18 cellular contexts compared by ENCODE assay signal in genomic region chr6:25218346-25218745, GRCh38.
A peak's percentile ranks its signal among the peaks of the same experiment; 100 is the strongest.
DNase-seq lines count a peak whose midpoint lies in the region; ATAC-seq and TF ChIP-seq lines count a peak whose summit lies in the region.
"Had no signal": no experiment of that assay in that cellular context is flagged by ENCODE, and none has a peak within 500 bp of the region (broad histone marks: within the 10 kb centered on the region; RNA-seq: fewer than 3 reads in every experiment).

No MANE protein-coding gene starts in this region.

- H3K36me3 ChIP-seq in BE2C, result no peaks in the 10 kb centered on the region
- H3K36me3 ChIP-seq in H7 (replicated peaks; ENCODE audit: control insufficient read depth, insufficient read depth, low read length), result no peaks in the 10 kb centered on the region
- no peaks in the 10 kb centered on the region for H3K36me3 ChIP-seq in HAP-1 (replicated peaks)

- H3K4me3 ChIP-seq in BE2C (ENCODE audit: low read depth, low read length), result peak overlapping the region; percentile 15; the same call in 1 of the 2 replicates
- H3K4me3 ChIP-seq in H7 (ENCODE audit: insufficient read depth, low read depth, low read length), result no peak overlapping the region
- H3K4me3 ChIP-seq in HAP-1, result no peak overlapping the region
- H3K4me3 ChIP-seq: GM23248 had no signal

- no peak for TF ChIP-seq CTCF in BE2C (IDR thresholded peaks at IDR 0.05; ENCODE audit: low read depth, low read length)

- peaks cover 62% of the 10 kb centered on the region for H3K4me1 ChIP-seq in BE2C
- no peaks in the 10 kb centered on the region for H3K4me1 ChIP-seq in HAP-1

- H3K9me3 ChIP-seq in BE2C (no peaks in the 10 kb centered on the region), HAP-1 (no peaks in the 10 kb centered on the region)

- DNase-seq in BE2C (peak; percentile 64), H7 (peak; percentile 39), NCI-H748 (lab: John Stamatoyannopoulos, UW; ENCODE audit: unreplicated experiment) (peak; percentile 90), left kidney (ENCODE audit: low read depth, low spot score) (peak; percentile 54), COLO668 (lab: John Stamatoyannopoulos, UW; ENCODE audit: unreplicated experiment) (no peak), HAP-1 (ENCODE audit: low spot score in 2 of 2) (no peak), middle frontal gyrus (ENCODE audit: extremely low spot score, low spot score) (no peak)
- DNase-seq: activated CD4-positive, alpha-beta T cell treated with anti-CD3 and anti-CD28 coated beads, Interleukin-2, amount 50 U/mL, for 48 hours; activated naive CD4-positive, alpha-beta T cell treated with anti-CD3 and anti-CD28 coated beads for 36 hours; activated T-cell treated with anti-CD3 and anti-CD28 coated beads for 4 hours; CD8-positive, alpha-beta T cell; effector CD4-positive, alpha-beta T cell; GM23248; KG1; NCI-H446 treated with DMSO at 0.1 percent for 48 hours; SHP77; T-cell had no signal

- in situ Hi-C loops in HAP-1 (cut with MboI; ENCODE audit: low sequenced_read_pairs), result no loop called here

- no peak for ATAC-seq in GM21423 (IDR thresholded peaks at IDR 0.05; ENCODE audit: unreplicated experiment)
- ATAC-seq: CD8-positive, alpha-beta T cell; T-cell had no signal

- H3K27me3 ChIP-seq in BE2C, result no peaks in the 10 kb centered on the region
- no peaks in the 10 kb centered on the region for H3K27me3 ChIP-seq in H7 (ENCODE audit: control insufficient read depth, insufficient read depth, low read length)
- H3K27me3 ChIP-seq in HAP-1 (ENCODE audit: low read depth), result no peaks in the 10 kb centered on the region

Comparison
In these comparisons a context has a peak if more than half of its experiments do, and no peak if none do; other contexts are left out.
1. DNase-seq: peak in BE2C (single experiment), H7 (single experiment), NCI-H748 (single experiment) and left kidney (single experiment); none in COLO668 (single experiment), HAP-1 (0 of 2) and middle frontal gyrus (single experiment).